In the genomic region with DNA sequence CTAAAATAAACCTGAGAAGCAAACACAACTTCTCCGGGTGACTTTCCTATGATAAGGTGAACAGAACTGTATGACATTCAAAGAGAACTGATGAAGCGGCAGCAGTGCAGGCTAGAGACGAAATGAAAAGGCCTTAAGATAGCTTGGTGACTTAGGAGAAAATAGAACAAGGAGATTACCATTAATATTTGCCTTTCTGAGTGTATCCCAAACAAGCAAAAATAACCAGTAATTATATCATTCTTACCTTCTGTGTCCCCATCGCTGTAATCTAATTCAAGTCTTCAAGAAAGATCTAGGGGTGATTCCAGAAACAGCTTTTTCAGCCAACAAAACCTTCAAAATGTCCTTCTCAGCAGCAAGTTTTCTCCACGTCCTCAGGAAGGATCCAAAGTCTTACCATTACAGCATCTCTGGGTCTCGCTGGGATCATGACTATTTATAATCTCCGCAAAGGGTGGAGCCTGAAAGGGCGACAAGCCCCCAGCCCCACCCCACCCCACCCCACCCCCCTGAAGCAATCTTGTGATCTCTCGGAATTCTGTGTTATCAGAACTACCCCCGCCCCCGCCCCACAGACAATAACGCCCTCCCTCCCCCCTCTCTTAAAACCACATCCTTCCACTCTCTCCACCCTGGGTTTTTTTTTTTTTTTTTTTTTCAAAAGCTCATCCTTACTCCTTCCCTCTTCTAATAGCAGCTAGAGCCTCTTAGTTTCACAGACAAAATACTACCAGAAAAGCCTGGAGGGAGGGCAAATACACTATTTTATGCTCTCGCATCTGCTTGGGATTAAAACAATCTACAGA, we compare ENCODE assay signal across 9 cellular contexts. TPM values are rescaled to one million over a fixed set of nuclear protein-coding genes. Genes with fewer than 3 reads are reported as not detected.
DNase-seq lines count a peak whose midpoint lies in the region; ATAC-seq and TF ChIP-seq lines count a peak whose summit lies in the region.
"Had no signal": no experiment of that assay in that cellular context is flagged by ENCODE, and none has a peak within 500 bp of the region (broad histone marks: within the 10 kb centered on the region; RNA-seq: fewer than 3 reads in every experiment).

SLC2A3 (minus strand) TSS at position 415 of the 809 bp plus-strand sequence; CDS start at position 262, 153 bp downstream.

- DNase-seq in G401 (ENCODE audit: low spot score) (peak; percentile 91), fibroblast of villous mesenchyme (ENCODE audit: low read depth) (peak; percentile 97)
- peak; percentile 49 for DNase-seq in activated T-helper 9 cell treated with anti-CD3 and anti-CD28 coated beads, Interleukin-2, amount 50 U/mL, for 16 hours (ENCODE audit: low read depth)
- DNase-seq in natural killer cell treated with Interleukin-12 subunit alpha and Interleukin-12 subunit beta and Interleukin-15 and Interleukin-18, amount 100 ng/mL, for 72 hours (ENCODE audit: low spot score): peak; percentile 75
- peak; percentile 80 to 88 for DNase-seq in stimulated activated naive CD8-positive, alpha-beta T cell treated with anti-CD3 and anti-CD28 coated beads, Interleukin-15, amount 100 ng/mL, for 72 hours

- in situ Hi-C loops in G401 (cut with HindIII; ENCODE audit: low sequenced_read_pairs): no loop called here

- H3K4me3 Mint-ChIP-seq in natural killer cell treated with Interleukin-12 subunit alpha and Interleukin-12 subunit beta and Interleukin-15 and Interleukin-18, amount 100 ng/mL, for 72 hours: no peak within 1 kb of the TSS
- H3K4me3 Mint-ChIP-seq in stimulated activated naive CD8-positive, alpha-beta T cell treated with anti-CD3 and anti-CD28 coated beads, Interleukin-15, amount 100 ng/mL, for 72 hours: no peak within 1 kb of the TSS
- H3K4me3 Mint-ChIP-seq: stimulated activated naive CD8-positive, alpha-beta T cell treated with anti-CD3 and anti-CD28 coated beads, Interleukin-15, Interleukin-2, amounts not matched to agents 100 ng/mL and 50 ng/mL, for 24 hours had no signal

- ATAC-seq in HG02885 (IDR thresholded peaks at IDR 0.05; ENCODE audit: poor library complexity, unreplicated experiment) (peak; percentile 36), HG03469 (IDR thresholded peaks at IDR 0.05; ENCODE audit: unreplicated experiment) (no peak)
- peak; percentile 82 to 87 for ATAC-seq in natural killer cell treated with Interleukin-12 subunit alpha and Interleukin-12 subunit beta and Interleukin-15 and Interleukin-18, amount 100 ng/mL, for 72 hours
- peak; percentile 72 for ATAC-seq in stimulated activated naive CD8-positive, alpha-beta T cell treated with anti-CD3 and anti-CD28 coated beads, Interleukin-15, amount 100 ng/mL, for 72 hours

- H3K27ac Mint-ChIP-seq in natural killer cell treated with Interleukin-12 subunit alpha and Interleukin-12 subunit beta and Interleukin-15 and Interleukin-18, amount 100 ng/mL, for 72 hours: no peak within 1 kb of the TSS
- no peak within 1 kb of the TSS for H3K27ac Mint-ChIP-seq in stimulated activated naive CD8-positive, alpha-beta T cell treated with anti-CD3 and anti-CD28 coated beads, Interleukin-15, amount 100 ng/mL, for 72 hours
- H3K27ac Mint-ChIP-seq: stimulated activated naive CD8-positive, alpha-beta T cell treated with anti-CD3 and anti-CD28 coated beads, Interleukin-15, Interleukin-2, amounts not matched to agents 100 ng/mL and 50 ng/mL, for 24 hours had no signal

- no peaks in the 10 kb centered on the region for H3K9me3 Mint-ChIP-seq in natural killer cell treated with Interleukin-12 subunit alpha and Interleukin-12 subunit beta and Interleukin-15 and Interleukin-18, amount 100 ng/mL, for 72 hours
- no peaks in the 10 kb centered on the region for H3K9me3 Mint-ChIP-seq in stimulated activated naive CD8-positive, alpha-beta T cell treated with anti-CD3 and anti-CD28 coated beads, Interleukin-15, amount 100 ng/mL, for 72 hours
- H3K9me3 Mint-ChIP-seq: stimulated activated naive CD8-positive, alpha-beta T cell treated with anti-CD3 and anti-CD28 coated beads, Interleukin-15, Interleukin-2, amounts not matched to agents 100 ng/mL and 50 ng/mL, for 24 hours had no signal

- no peak for TF ChIP-seq CTCF in fibroblast of villous mesenchyme (IDR thresholded peaks at IDR 0.05; ENCODE audit: insufficient read depth, low read depth, low read length)

- H3K4me3 ChIP-seq in fibroblast of villous mesenchyme (ENCODE audit: low read depth, low read length): peak within 1 kb of the TSS; percentile 85

- peak; percentile 41; the same call in 1 of the 2 replicates for TF ChIP-seq POLR2A in Raji (IDR thresholded peaks at IDR 0.05; ENCODE audit: insufficient read depth, low read depth, low read length)

- no peaks in the 10 kb centered on the region for H3K27me3 Mint-ChIP-seq in natural killer cell treated with Interleukin-12 subunit alpha and Interleukin-12 subunit beta and Interleukin-15 and Interleukin-18, amount 100 ng/mL, for 72 hours
- H3K27me3 Mint-ChIP-seq in stimulated activated naive CD8-positive, alpha-beta T cell treated with anti-CD3 and anti-CD28 coated beads, Interleukin-15, amount 100 ng/mL, for 72 hours: no peaks in the 10 kb centered on the region
- H3K27me3 Mint-ChIP-seq: stimulated activated naive CD8-positive, alpha-beta T cell treated with anti-CD3 and anti-CD28 coated beads, Interleukin-15, Interleukin-2, amounts not matched to agents 100 ng/mL and 50 ng/mL, for 24 hours had no signal

- peaks cover 7% of the 10 kb centered on the region for H3K36me3 Mint-ChIP-seq in natural killer cell treated with Interleukin-12 subunit alpha and Interleukin-12 subunit beta and Interleukin-15 and Interleukin-18, amount 100 ng/mL, for 72 hours

- H3K4me1 Mint-ChIP-seq in natural killer cell treated with Interleukin-12 subunit alpha and Interleukin-12 subunit beta and Interleukin-15 and Interleukin-18, amount 100 ng/mL, for 72 hours (ENCODE audit: low read depth in 2 of 2): peaks cover 15% of the 10 kb centered on the region in 2 donors
- peaks cover 20% of the 10 kb centered on the region for H3K4me1 Mint-ChIP-seq in stimulated activated naive CD8-positive, alpha-beta T cell treated with anti-CD3 and anti-CD28 coated beads, Interleukin-15, amount 100 ng/mL, for 72 hours

RNA-seq across cellular contexts. Expression of gene SLC2A3, which starts in this region (rescaled TPM):
- total RNA-seq in G401 (2014; rRNA removed; shearing (Covaris generic)): 32.5 and 32.9 TPM in 2 replicates
- 65.4 and 91.5 TPM in 2 replicates for total RNA-seq in fibroblast of villous mesenchyme
- total RNA-seq in natural killer cell treated with Interleukin-12 subunit alpha and Interleukin-12 subunit beta and Interleukin-15 and Interleukin-18, amount 100 ng/mL, for 72 hours: 100 to 1,000 TPM; 250 to 356 TPM
